ENCODE assay signal across 22 cellular contexts in the genomic region with DNA sequence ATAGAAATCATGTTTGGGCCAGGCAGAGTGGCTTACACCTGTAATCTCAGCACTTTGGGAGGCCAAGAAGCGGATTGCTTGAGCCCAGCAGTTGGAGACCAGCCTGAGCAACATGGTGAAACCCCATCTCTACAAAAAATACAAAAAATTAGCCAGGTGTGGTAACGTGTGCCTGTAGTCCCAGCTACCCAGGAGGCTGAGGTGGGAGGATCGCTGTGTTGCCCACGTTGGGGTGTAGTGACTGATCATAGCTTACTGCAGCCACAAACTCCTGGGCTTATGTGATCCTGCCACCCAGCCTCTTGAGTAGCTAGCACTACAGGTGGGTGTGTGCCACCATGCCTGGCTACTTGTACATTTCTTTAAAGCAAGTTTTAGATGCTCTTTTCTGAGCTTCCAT.
A peak's percentile ranks its signal among the peaks of the same experiment; 100 is the strongest.
DNase-seq lines count a peak whose midpoint lies in the region; ATAC-seq and TF ChIP-seq lines count a peak whose summit lies in the region.
"Had no signal": no experiment of that assay in that cellular context is flagged by ENCODE, and none has a peak within 500 bp of the region (broad histone marks: within the 10 kb centered on the region; RNA-seq: fewer than 3 reads in every experiment).

No MANE protein-coding gene starts in this region.

- WGBS in esophagus muscularis mucosa: 81% methylated on average over 4 of the region's 4 CpGs
- 72 to 89% (median 85%) methylated on average over 4 of the region's 4 CpGs for WGBS in stomach, 5 donors

- CTCF ChIA-PET in OCI-LY7 (lab: Charles Lee; ENCODE audit: unreplicated experiment): no interaction called here

- TF ChIP-seq EP300 in esophagus muscularis mucosa (IDR thresholded peaks at IDR 0.05) (no peak), stomach (IDR thresholded peaks at IDR 0.05) (no peak)

- H3K27ac ChIP-seq in MM.1S (ENCODE audit: low read length) (no peak overlapping the region), OCI-LY7 (ENCODE audit: low read depth, low read length, poor library complexity, severe bottlenecking) (no peak overlapping the region), esophagus muscularis mucosa (replicated peaks in 1 of 4) (no peak overlapping the region), stomach (no peak overlapping the region)
- H3K27ac ChIP-seq: A549; BLaER1 treated with 17β-estradiol and CSF1 and Interleukin-3, amounts not matched to agents 10 nM and 100 nM had no signal

- H3F3A ChIP-seq in MM.1S (ENCODE audit: insufficient read depth, low read length): peaks cover 9% of the 10 kb centered on the region

- TF ChIP-seq POLR2A in esophagus muscularis mucosa (IDR thresholded peaks at IDR 0.05; ENCODE audit: low read depth): no peak
- TF ChIP-seq POLR2A in stomach (IDR thresholded peaks at IDR 0.05): no peak

- H2AFZ ChIP-seq in MM.1S (ENCODE audit: low read length): 0 out of 2 replicates have a peak overlapping the region, but pooled peaks have one; percentile 8
- no peak overlapping the region for H2AFZ ChIP-seq in OCI-LY7 (ENCODE audit: low read length)

- no peak overlapping the region for H3K4me3 ChIP-seq in MM.1S (ENCODE audit: low read length)
- no peak overlapping the region for H3K4me3 ChIP-seq in OCI-LY7 (ENCODE audit: low read depth, low read length, poor library complexity, severe bottlenecking)
- no peak overlapping the region for H3K4me3 ChIP-seq in esophagus muscularis mucosa
- no peak overlapping the region for H3K4me3 ChIP-seq in stomach
- H3K4me3 ChIP-seq: A549; BLaER1 treated with 17β-estradiol and CSF1 and Interleukin-3, amounts not matched to agents 10 nM and 100 nM; HAP-1 had no signal

- no peaks in the 10 kb centered on the region for H3K9me3 ChIP-seq in MM.1S (replicated peaks; ENCODE audit: insufficient read depth, low read length)
- H3K9me3 ChIP-seq in OCI-LY7 (ENCODE audit: low read length): no peaks in the 10 kb centered on the region
- no peaks in the 10 kb centered on the region for H3K9me3 ChIP-seq in esophagus muscularis mucosa
- H3K9me3 ChIP-seq in stomach: no peaks in the 10 kb centered on the region
- H3K9me3 ChIP-seq: A549; BE2C; BLaER1 treated with 17β-estradiol and CSF1 and Interleukin-3, amounts not matched to agents 10 nM and 100 nM; HAP-1 had no signal

- intact Hi-C loops in OCI-LY7 (cut with micrococcal nuclease; ENCODE audit: unreplicated experiment): no loop called here
- intact Hi-C loops in esophagus muscularis mucosa (cut with DNase I): no loop called here
- intact Hi-C loops in stomach (cut with DNase I; ENCODE audit: low total_unique reads): no loop called here

- no peak for ATAC-seq in GM18858 (IDR thresholded peaks at IDR 0.05; ENCODE audit: unreplicated experiment)
- ATAC-seq in HG02885 (IDR thresholded peaks at IDR 0.05; ENCODE audit: poor library complexity, unreplicated experiment): no peak
- ATAC-seq: A549 had no signal

- H3K36me3 ChIP-seq in MM.1S (replicated peaks; ENCODE audit: insufficient read depth, low read length): no peaks in the 10 kb centered on the region
- H3K36me3 ChIP-seq in OCI-LY7 (ENCODE audit: insufficient read depth, low read length): no peaks in the 10 kb centered on the region
- no peaks in the 10 kb centered on the region for H3K36me3 ChIP-seq in esophagus muscularis mucosa
- H3K36me3 ChIP-seq in stomach: no peaks in the 10 kb centered on the region
- H3K36me3 ChIP-seq: BE2C; BLaER1 treated with 17β-estradiol and CSF1 and Interleukin-3, amounts not matched to agents 10 nM and 100 nM; HAP-1 had no signal

- no peak overlapping the region for H3K9ac ChIP-seq in MM.1S (ENCODE audit: low read length)
- H3K9ac ChIP-seq: BLaER1 treated with 17β-estradiol and CSF1 and Interleukin-3, amounts not matched to agents 10 nM and 100 nM had no signal

- H3K4me2 ChIP-seq in MM.1S (ENCODE audit: low read depth, low read length): peak overlapping the region; percentile 44
- peak overlapping the region; percentile 36; the same call in 1 of the 2 replicates for H3K4me2 ChIP-seq in OCI-LY7 (ENCODE audit: low read length)
- H3K4me2 ChIP-seq: A549; BLaER1 treated with 17β-estradiol and CSF1 and Interleukin-3, amounts not matched to agents 10 nM and 100 nM had no signal

- no peak for DNase-seq in MM.1S
- DNase-seq in OCI-LY7 (ENCODE audit: low spot score): no peak
- peak; percentile 84 for DNase-seq in esophagus muscularis mucosa (ENCODE audit: extremely low spot score)
- no peak for DNase-seq in NCI-H1105 treated with DMSO at 0.1 percent for 48 hours (lab: John Stamatoyannopoulos, UW)
- no peak for DNase-seq in stomach
- DNase-seq: 8988T; ACHN; AML-193; BE2C; CD4-positive, alpha-beta T cell; CD8-positive, alpha-beta memory T cell; DMS 273 treated with DMSO at 0.1 percent for 48 hours; DMS79; EL; GDM1; GOT3; HFFc6 had no signal

- no peaks in the 10 kb centered on the region for H3K9me2 ChIP-seq in MM.1S (replicated peaks; ENCODE audit: insufficient read depth, low read length)
- H3K9me2 ChIP-seq in OCI-LY7 (ENCODE audit: insufficient read depth, low read length): no peaks in the 10 kb centered on the region

- no TSS peak for BruUV-seq in OCI-LY7 (replicated peaks; lab: Mats Ljungman, UMichigan)

- POLR2A ChIA-PET in OCI-LY7 (lab: Charles Lee): interaction anchor here (1.4 kb wide), 1 partner anchor 80 kb away, joined by 3 read pairs; no protein-coding TSS in a partner anchor

- H3K4me1 ChIP-seq in MM.1S (ENCODE audit: low read length) (peaks cover 20% of the 10 kb centered on the region), OCI-LY7 (ENCODE audit: insufficient read depth, low read length, poor library complexity, severe bottlenecking) (peaks cover 6% of the 10 kb centered on the region), esophagus muscularis mucosa (no peaks in the 10 kb centered on the region), stomach (no peaks in the 10 kb centered on the region)
- H3K4me1 ChIP-seq: A549; BE2C; BLaER1 treated with 17β-estradiol and CSF1 and Interleukin-3, amounts not matched to agents 10 nM and 100 nM; HAP-1 had no signal

- no peaks in the 10 kb centered on the region for H3K27me3 ChIP-seq in MM.1S (replicated peaks; ENCODE audit: insufficient read depth, low read length)
- H3K27me3 ChIP-seq in esophagus muscularis mucosa: no peaks in the 10 kb centered on the region
- peaks cover 0 to 11% (median 0%) of the 10 kb centered on the region in 3 donors for H3K27me3 ChIP-seq in stomach
- H3K27me3 ChIP-seq: BE2C; BLaER1 treated with 17β-estradiol and CSF1 and Interleukin-3, amounts not matched to agents 10 nM and 100 nM had no signal

- no peaks in the 10 kb centered on the region for H3K79me2 ChIP-seq in MM.1S (ENCODE audit: low read length)
- H3K79me2 ChIP-seq in OCI-LY7 (ENCODE audit: insufficient read depth, low read depth, low read length): no peaks in the 10 kb centered on the region

- TF ChIP-seq CTCF in MM.1S (IDR thresholded peaks at IDR 0.05; ENCODE audit: low read length) (no peak), OCI-LY7 (conservative IDR thresholded peaks at IDR 0.05; ENCODE audit: low read length) (no peak), esophagus muscularis mucosa (IDR thresholded peaks at IDR 0.05) (no peak), stomach (IDR thresholded peaks at IDR 0.05) (no peak)

- H4K20me1 ChIP-seq in MM.1S (ENCODE audit: insufficient read depth, low read length) (no peaks in the 10 kb centered on the region), OCI-LY7 (ENCODE audit: insufficient read depth, low read length) (0 out of 2 replicates have a peak, but pooled peaks cover 6% of the 10 kb centered on the region)
- H4K20me1 ChIP-seq: BLaER1 treated with 17β-estradiol and CSF1 and Interleukin-3, amounts not matched to agents 10 nM and 100 nM had no signal
